In genomic region chr20:5678769-5679168, GRCh38 we compare ENCODE assay signal across 1 cellular context.
TF ChIP-seq lines count a peak whose summit lies in the region.

No MANE protein-coding gene starts in this region.

TF ChIP-seq in K562, 482 proteins besides CTCF, POLR2A, EP300 and RAD21:
- no peak for TF ChIP-seq MCM7 (IDR thresholded peaks at IDR 0.05)
- no peak for TF ChIP-seq ARID3A (IDR thresholded peaks at IDR 0.05; ENCODE audit: borderline replicate concordance, low read depth, low read length)
- no peak for TF ChIP-seq SNRNP70 (optimal IDR thresholded peaks at IDR 0.05; ENCODE audit: low read depth, low read length)
- TF ChIP-seq HMG20B (CRISPR knock-in tag; IDR thresholded peaks at IDR 0.05): no peak
- TF ChIP-seq ZNF239 (CRISPR knock-in tag; IDR thresholded peaks at IDR 0.05): no peak
- TF ChIP-seq ZNF586 (CRISPR knock-in tag; conservative IDR thresholded peaks at IDR 0.05): no peak
- no peak for TF ChIP-seq RFX7 (CRISPR knock-in tag; IDR thresholded peaks at IDR 0.05)
- no peak for TF ChIP-seq ZBTB11 (CRISPR knock-in tag; IDR thresholded peaks at IDR 0.05)
- TF ChIP-seq ZNF436 (CRISPR knock-in tag; IDR thresholded peaks at IDR 0.05): no peak
- TF ChIP-seq RBFOX2 (IDR thresholded peaks at IDR 0.05; ENCODE audit: low read depth, low read length): no peak
